In genomic region chr15:40511472-40512133, GRCh38 we compare ENCODE assay signal across 8 cellular contexts. TPM values are rescaled to one million over a fixed set of nuclear protein-coding genes. Genes with fewer than 3 reads are reported as not detected.
DNase-seq lines count a peak whose midpoint lies in the region; ATAC-seq and TF ChIP-seq lines count a peak whose summit lies in the region.

No MANE protein-coding gene starts in this region.

- TF ChIP-seq CTCF in BE2C (IDR thresholded peaks at IDR 0.05; ENCODE audit: low read depth, low read length), result no peak
- no peak for TF ChIP-seq CTCF in LNCaP clone FGC (IDR thresholded peaks at IDR 0.05; ENCODE audit: control insufficient read depth, extremely low read depth, insufficient read depth)

- no peaks in the 10 kb centered on the region for H3K9me3 Mint-ChIP-seq in activated naive CD4-positive, alpha-beta T cell treated with anti-CD3 and anti-CD28 coated beads, Interleukin-2, amount 10 ng/mL, durations not matched to agents 7 days and 5 days

- H3K4me3 ChIP-seq in BE2C (ENCODE audit: low read depth, low read length) (peak overlapping the region; percentile 64), LNCaP clone FGC (ENCODE audit: low read depth, low read length) (peak overlapping the region; percentile 56), HAP-1 (no peak overlapping the region)

- CTCF ChIA-PET in activated naive CD4-positive, alpha-beta T cell treated with anti-CD3 and anti-CD28 coated beads, Interleukin-2, amount 10 ng/mL, durations not matched to agents 7 days and 5 days (lab: Charles Lee), result no interaction called here

- peaks cover 90% of the 10 kb centered on the region for H3K27me3 Mint-ChIP-seq in activated naive CD4-positive, alpha-beta T cell treated with anti-CD3 and anti-CD28 coated beads, Interleukin-2, amount 10 ng/mL, durations not matched to agents 7 days and 5 days

- no peaks in the 10 kb centered on the region for H3K36me3 ChIP-seq in BE2C
- H3K36me3 ChIP-seq in HAP-1 (replicated peaks), result no peaks in the 10 kb centered on the region

- DNase-seq in BE2C (peak; percentile 70), LNCaP clone FGC (ENCODE audit: low read depth) (peak; percentile 76), head of caudate nucleus (peak in 39 of 42 donors; percentile 19 to 80 (median 55)), nucleus accumbens (lab: John Stamatoyannopoulos, UW) (peak in 34 of 56 donors; percentile 3 to 60 (median 16)), HAP-1 (ENCODE audit: low spot score in 2 of 2) (no peak), D341Med (ENCODE audit: low spot score) (no peak)
- DNase-seq in activated naive CD4-positive, alpha-beta T cell treated with anti-CD3 and anti-CD28 coated beads, Interleukin-2, amount 10 ng/mL, durations not matched to agents 7 days and 5 days, result peak; percentile 36

- no peaks in the 10 kb centered on the region for H3K36me3 Mint-ChIP-seq in activated naive CD4-positive, alpha-beta T cell treated with anti-CD3 and anti-CD28 coated beads, Interleukin-2, amount 10 ng/mL, durations not matched to agents 7 days and 5 days

- H3K4me1 ChIP-seq in BE2C (peaks cover 3% of the 10 kb centered on the region; the same call in 1 of the 2 replicates), HAP-1 (peaks cover 3% of the 10 kb centered on the region)

- in situ Hi-C loops in HAP-1 (cut with MboI; ENCODE audit: low sequenced_read_pairs), result no loop called here

- H3K9me3 ChIP-seq in BE2C, result no peaks in the 10 kb centered on the region
- H3K9me3 ChIP-seq in HAP-1, result no peaks in the 10 kb centered on the region

- H3K4me3 Mint-ChIP-seq in activated naive CD4-positive, alpha-beta T cell treated with anti-CD3 and anti-CD28 coated beads, Interleukin-2, amount 10 ng/mL, durations not matched to agents 7 days and 5 days, result peak overlapping the region; percentile 58

- ATAC-seq in GM18868 (IDR thresholded peaks at IDR 0.05; ENCODE audit: unreplicated experiment), result peak; percentile 52

- peaks cover 25% of the 10 kb centered on the region for H3K4me1 Mint-ChIP-seq in activated naive CD4-positive, alpha-beta T cell treated with anti-CD3 and anti-CD28 coated beads, Interleukin-2, amount 10 ng/mL, durations not matched to agents 7 days and 5 days

- intact Hi-C loops in head of caudate nucleus (cut with DNase I), result no loop called here

- H3K27me3 ChIP-seq in BE2C (no peaks in the 10 kb centered on the region), HAP-1 (ENCODE audit: low read depth) (no peaks in the 10 kb centered on the region)

- no peak overlapping the region for H3K27ac Mint-ChIP-seq in activated naive CD4-positive, alpha-beta T cell treated with anti-CD3 and anti-CD28 coated beads, Interleukin-2, amount 10 ng/mL, durations not matched to agents 7 days and 5 days

RNA-seq across cellular contexts. Expression of gene CHST14, which starts 40.8 kb away (rescaled TPM):
- 41.6 TPM for polyA plus RNA-seq in BE2C (2012; ENCODE audit: insufficient read depth, insufficient read length, low read depth)

RNA-seq across cellular contexts. Expression of gene CCDC32, which starts 53.2 kb away (rescaled TPM):
- 20.3 TPM for polyA plus RNA-seq in BE2C (2012; ENCODE audit: insufficient read depth, insufficient read length, low read depth)

RNA-seq across cellular contexts. Expression of gene RPUSD2, which starts 57.5 kb away (rescaled TPM):
- 49.5 TPM for polyA plus RNA-seq in BE2C (2012; ENCODE audit: insufficient read depth, insufficient read length, low read depth)

Comparison
In these comparisons a context has a peak if more than half of its experiments do, and no peak if none do; other contexts are left out.
1. DNase-seq: peak in BE2C (single experiment), LNCaP clone FGC (single experiment), activated naive CD4-positive, alpha-beta T cell treated with anti-CD3 and anti-CD28 coated beads, Interleukin-2, amount 10 ng/mL, durations not matched to agents 7 days and 5 days (single experiment), head of caudate nucleus (39 of 42) and nucleus accumbens (34 of 56); none in HAP-1 (0 of 2) and D341Med (single experiment).